Comparison of ENCODE assay signal across 20 cellular contexts in genomic region chr15:98694153-98694552, GRCh38. TPM values are rescaled to one million over a fixed set of nuclear protein-coding genes. Genes with fewer than 3 reads are reported as not detected.
DNase-seq lines count a peak whose midpoint lies in the region; ATAC-seq and TF ChIP-seq lines count a peak whose summit lies in the region.
"Had no signal": no experiment of that assay in that cellular context is flagged by ENCODE, and none has a peak within 500 bp of the region (broad histone marks: within the 10 kb centered on the region; RNA-seq: fewer than 3 reads in every experiment).

No MANE protein-coding gene starts in this region.

- peaks cover 0 to 4% of the 10 kb centered on the region in 2 donors for H3K9me3 ChIP-seq in neuronal stem cell (replicated peaks in 1 of 2; ENCODE audit: control insufficient read depth in 2 of 2, insufficient read depth in 1 of 2, low read depth in 1 of 2, low read length in 2 of 2)
- H3K9me3 ChIP-seq in ovary = no peaks in the 10 kb centered on the region
- H3K9me3 ChIP-seq: MG63 had no signal

- no CpG with 5 or more reads among the region's 6 CpGs for WGBS in neuronal stem cell (ENCODE audit: extremely low coverage in 2 of 2, insufficient read length in 2 of 2, insufficient replicate concordance in 1 of 2), 2 donors
- WGBS in ovary, 3 donors = 90 to 96% (median 95%) methylated on average over 6 of the region's 6 CpGs

- ATAC-seq in esophagus mucosa = peak; percentile 33
- ATAC-seq: Panc1 had no signal

- peaks cover 0 to 12% of the 10 kb centered on the region in 2 donors for H3K36me3 ChIP-seq in neuronal stem cell (replicated peaks in 1 of 2; ENCODE audit: control insufficient read depth in 2 of 2, insufficient read depth in 2 of 2, low read length in 2 of 2)
- H3K36me3 ChIP-seq in ovary = no peaks in the 10 kb centered on the region
- H3K36me3 ChIP-seq: MG63 had no signal

- peak overlapping the region; percentile 4; the same call in 1 of the 2 replicates for H3K27ac ChIP-seq in VCaP
- no peak overlapping the region for H3K27ac ChIP-seq in neuronal stem cell (replicated peaks; ENCODE audit: low read length)
- no peak overlapping the region for H3K27ac ChIP-seq in ovary

- no peak overlapping the region for H3K18ac ChIP-seq in neuronal stem cell (ENCODE audit: low read length)

- no peak overlapping the region for H2BK5ac ChIP-seq in neuronal stem cell (ENCODE audit: low read length)

- H2BK15ac ChIP-seq in neuronal stem cell (ENCODE audit: low read length) = no peak overlapping the region

- no peak overlapping the region for H2AFZ ChIP-seq in neuronal stem cell (ENCODE audit: low read length)

- peak; percentile 68 for DNase-seq in NCI-H82 (lab: John Stamatoyannopoulos, UW)
- DNase-seq in NCI-H82 treated with DMSO at 0.1 percent for 48 hours (lab: John Stamatoyannopoulos, UW; ENCODE audit: unreplicated experiment) = no peak
- no peak for DNase-seq in neuronal stem cell (ENCODE audit: low spot score)
- DNase-seq in activated CD4-positive, alpha-beta T cell treated with anti-CD3 and anti-CD28 coated beads, Interleukin-2, amount 50 U/mL, for 48 hours = no peak
- no peak for DNase-seq in ovary
- no peak for DNase-seq in NCI-H187 treated with DMSO at 0.1 percent for 48 hours (lab: John Stamatoyannopoulos, UW)
- DNase-seq: C1 segment of cervical spinal cord; CD4-positive, alpha-beta memory T cell; COR-L47; DMS53; GOT3; HCEC 1CT; KG1; MG63; NCI-H2029 treated with DMSO at 0.1 percent for 48 hours; NCI-H524; SHP77 had no signal

- peak overlapping the region; percentile 3 for H3K9ac ChIP-seq in neuronal stem cell (ENCODE audit: low read depth, low read length, poor library complexity)

- H4K91ac ChIP-seq in neuronal stem cell (ENCODE audit: low read depth, low read length, poor library complexity) = no peak overlapping the region

- no peak overlapping the region for H4K8ac ChIP-seq in neuronal stem cell (ENCODE audit: low read depth, low read length)

- no peak overlapping the region for H3K14ac ChIP-seq in neuronal stem cell (ENCODE audit: low read length)

- H3K4me3 ChIP-seq in neuronal stem cell (ENCODE audit: low read length in 2 of 2) (no peak overlapping the region), ovary (no peak overlapping the region)
- H3K4me3 ChIP-seq: MG63 had no signal

- no peak for TF ChIP-seq POLR2A in ovary (IDR thresholded peaks at IDR 0.05)

- H3K27me3 ChIP-seq in neuronal stem cell (ENCODE audit: control insufficient read depth in 3 of 3, insufficient read depth in 3 of 3, low read depth in 1 of 3, low read length in 3 of 3) = no peaks in the 10 kb centered on the region
- no peaks in the 10 kb centered on the region for H3K27me3 ChIP-seq in ovary
- H3K27me3 ChIP-seq: MG63 had no signal

- no peak for TF ChIP-seq EP300 in ovary (IDR thresholded peaks at IDR 0.05)

- no peak overlapping the region for H3K4ac ChIP-seq in neuronal stem cell (ENCODE audit: low read length)

- no peak overlapping the region for H2BK12ac ChIP-seq in neuronal stem cell (ENCODE audit: low read length)

- H3K4me2 ChIP-seq in neuronal stem cell (ENCODE audit: insufficient read depth, low read length, poor library complexity, severe bottlenecking) = no peak overlapping the region

- H2BK120ac ChIP-seq in neuronal stem cell (ENCODE audit: low read depth, low read length) = no peak overlapping the region

- peaks cover 2 to 23% of the 10 kb centered on the region in 2 donors for H3K4me1 ChIP-seq in neuronal stem cell (ENCODE audit: control insufficient read depth in 2 of 2, insufficient read depth in 1 of 2, low read depth in 1 of 2, low read length in 2 of 2)
- H3K4me1 ChIP-seq in ovary (ENCODE audit: insufficient read depth) = peaks cover 47% of the 10 kb centered on the region

- intact Hi-C loops in ovary (cut with DNase I) = no loop called here

- peaks cover 12% of the 10 kb centered on the region for H3K79me1 ChIP-seq in neuronal stem cell (ENCODE audit: low read depth, low read length)

- TF ChIP-seq CTCF in VCaP (conservative IDR thresholded peaks at IDR 0.05) = no peak
- no peak for TF ChIP-seq CTCF in ovary (IDR thresholded peaks at IDR 0.05)

- no peak overlapping the region for H2AK5ac ChIP-seq in neuronal stem cell (ENCODE audit: low read depth, low read length)

- H3K23ac ChIP-seq in neuronal stem cell (ENCODE audit: low read depth, low read length, poor library complexity) = no peak overlapping the region

RNA-seq across cellular contexts. Expression of gene IGF1R, which starts 45.8 kb away (rescaled TPM):
- total RNA-seq in esophagus mucosa = 21.2 TPM
- polyA plus RNA-seq in neuronal stem cell (2013, experiment 1 of 2) = 24.3 TPM
- polyA plus RNA-seq in neuronal stem cell (2013, experiment 2 of 2) = 26.8 TPM
- total RNA-seq in ovary = 10 to 100 TPM; 39.5 to 88.7 (median 70.2) TPM
- 10 to 100 TPM; 15.4 to 38.2 TPM for polyA plus RNA-seq in ovary
